26 cellular contexts compared by ENCODE assay signal in genomic region chr4:153725811-153726154, GRCh38. TPM values are rescaled to one million over a fixed set of nuclear protein-coding genes. Genes with fewer than 3 reads are reported as not detected.
"Had no signal": no experiment of that assay in that cellular context is flagged by ENCODE, and none has a peak within 500 bp of the region (broad histone marks: within the 10 kb centered on the region; RNA-seq: fewer than 3 reads in every experiment).

No MANE protein-coding gene starts in this region.

- H3K27ac ChIP-seq: left ventricle myocardium inferior, ovary, right atrium auricular region, sigmoid colon, suprapubic skin, thoracic aorta, tibial artery, upper lobe of right lung had no signal

- H3K36me3 ChIP-seq: left ventricle myocardium inferior, ovary, right atrium auricular region, sigmoid colon, suprapubic skin, thoracic aorta, tibial artery, upper lobe of right lung had no signal

- H3K4me1 ChIP-seq: left ventricle myocardium inferior, right atrium auricular region, sigmoid colon, suprapubic skin, tibial artery, upper lobe of right lung had no signal

- DNase-seq: hypothalamus; immature natural killer cell; kidney; left colon; left ventricle myocardium inferior; mesendoderm; mucosa of descending colon; naive thymus-derived CD4-positive, alpha-beta T cell; ovary; sigmoid colon; small intestine; spleen; stimulated activated CD4-positive, alpha-beta T cell treated with anti-CD3 and anti-CD28 coated beads, Interleukin-4, amount 100 ng/mL, for 24 hours; stimulated activated naive CD4-positive, alpha-beta T cell; trophoblast cell; upper lobe of right lung had no signal

- H3K4me3 ChIP-seq: left ventricle myocardium inferior, lung, mucosa of descending colon, ovary, right atrium auricular region, sigmoid colon, spleen, suprapubic skin, thoracic aorta, tibial artery, upper lobe of right lung had no signal

- H3K9me3 ChIP-seq: left ventricle myocardium inferior, mucosa of descending colon, ovary, right atrium auricular region, sigmoid colon, spleen, suprapubic skin, thoracic aorta, tibial artery, upper lobe of right lung had no signal

- H3K27me3 ChIP-seq: ovary, right atrium auricular region, sigmoid colon, spleen, suprapubic skin, tibial artery, upper lobe of right lung had no signal

- ATAC-seq: left colon; mucosa of descending colon; naive thymus-derived CD4-positive, alpha-beta T cell; upper lobe of right lung had no signal

RNA-seq across cellular contexts. Expression of gene RNF175, which starts 34.0 kb away (rescaled TPM):
- total RNA-seq: left colon; myocyte; natural killer cell treated with Interleukin-12 subunit alpha and Interleukin-12 subunit beta and Interleukin-15 and Interleukin-18, amount 100 ng/mL, for 72 hours; ovary; pulmonary artery endothelial cell; subcutaneous adipose tissue; suprapubic skin; thoracic aorta; upper lobe of right lung had no signal
- polyA plus RNA-seq: immature natural killer cell had no signal

RNA-seq across cellular contexts. Expression of gene TLR2, which starts 41.7 kb away (rescaled TPM):
- total RNA-seq: myocyte had no signal
- polyA plus RNA-seq: neural cell had no signal
